ENCODE assay signal across 9 cellular contexts in the genomic region with DNA sequence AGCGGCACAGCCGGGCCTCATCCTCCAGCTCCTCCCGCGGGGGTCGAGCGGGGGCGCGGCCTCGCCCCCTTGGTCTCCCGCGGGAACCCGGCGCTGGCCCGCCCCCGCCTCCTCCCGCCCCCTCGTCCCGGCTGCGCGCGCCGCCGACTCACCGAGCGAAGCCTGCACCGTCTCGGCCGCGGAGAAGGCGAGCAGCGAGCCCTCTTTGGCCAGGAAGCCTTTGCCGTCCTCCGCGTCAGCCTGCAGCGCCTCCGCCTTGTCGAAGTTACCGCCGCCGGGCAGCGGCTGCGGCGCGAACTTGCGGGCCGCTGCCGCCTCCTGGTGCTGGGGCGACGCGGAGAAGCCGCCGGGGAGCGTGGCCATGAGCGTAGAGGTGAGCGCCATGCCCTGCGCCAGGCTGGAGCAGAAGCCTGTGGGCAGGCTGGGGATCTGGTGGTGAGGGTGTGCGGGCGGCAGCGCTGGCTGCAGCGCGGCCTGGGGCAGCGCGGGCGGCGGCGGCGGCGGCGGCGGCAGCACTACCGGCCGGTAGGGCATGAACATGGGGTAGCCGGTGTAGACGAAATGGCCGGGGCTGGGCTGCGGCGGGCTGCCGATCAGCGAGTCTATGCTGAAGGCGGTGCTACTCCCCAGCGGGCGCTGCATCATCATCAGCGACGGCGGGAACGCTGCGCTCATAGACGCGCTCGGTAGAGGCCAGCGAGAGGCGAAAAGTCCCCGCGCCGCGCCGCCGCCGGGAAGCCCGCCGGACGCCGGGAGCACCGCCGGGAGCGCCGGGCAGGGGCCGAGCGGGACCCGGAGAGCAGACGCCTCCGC. TPM values are rescaled to one million over a fixed set of nuclear protein-coding genes. Genes with fewer than 3 reads are reported as not detected.
DNase-seq lines count a peak whose midpoint lies in the region; ATAC-seq and TF ChIP-seq lines count a peak whose summit lies in the region.
"Had no signal": no experiment of that assay in that cellular context is flagged by ENCODE, and none has a peak within 500 bp of the region (broad histone marks: within the 10 kb centered on the region; RNA-seq: fewer than 3 reads in every experiment).

No MANE protein-coding gene starts in this region.

- peak overlapping the region; percentile 48 for H3K4me3 ChIP-seq in mesodermal cell (ENCODE audit: extremely low read depth, insufficient read depth, low read length, poor library complexity, severe bottlenecking)

- no peaks in the 10 kb centered on the region for H3K4me1 Mint-ChIP-seq in activated T-helper 17 cell treated with anti-CD3 and anti-CD28 coated beads, Interleukin-2, amount 50 U/mL, for 72 hours

- H3K9me3 ChIP-seq in mesodermal cell (ENCODE audit: control insufficient read depth, low read length) = no peaks in the 10 kb centered on the region

- H3K36me3 ChIP-seq in mesodermal cell (ENCODE audit: control insufficient read depth, insufficient read depth, low read length) = no peaks in the 10 kb centered on the region

- H3K4me3 Mint-ChIP-seq in activated T-helper 17 cell treated with anti-CD3 and anti-CD28 coated beads, Interleukin-2, amount 50 U/mL, for 72 hours = no peak overlapping the region

- H3K27ac Mint-ChIP-seq in activated T-helper 17 cell treated with anti-CD3 and anti-CD28 coated beads, Interleukin-2, amount 50 U/mL, for 72 hours = no peak overlapping the region
- H3K27ac Mint-ChIP-seq: stimulated activated naive CD8-positive, alpha-beta T cell treated with anti-CD3 and anti-CD28 coated beads, Interleukin-15, Interleukin-2, amounts not matched to agents 100 ng/mL and 50 ng/mL, for 24 hours had no signal

- 0% methylated on average over 57 to 100 of the region's 112 CpGs for WGBS in mesodermal cell (ENCODE audit: insufficient coverage in 2 of 2), 2 experiments

- DNase-seq in AG20443 (ENCODE audit: low spot score) (peak; percentile 67), dermis blood vessel endothelial cell (peak; percentile 80), occipital lobe (lab: John Stamatoyannopoulos, UW) (no peak)

- no peak for ATAC-seq in HG02759 (IDR thresholded peaks at IDR 0.05; ENCODE audit: unreplicated experiment)
- ATAC-seq in activated T-helper 17 cell treated with anti-CD3 and anti-CD28 coated beads, Interleukin-2, amount 50 U/mL, for 72 hours (replicated peaks) = no peak
- ATAC-seq in GM18861 (IDR thresholded peaks at IDR 0.05; ENCODE audit: unreplicated experiment) = no peak

- H3K36me3 Mint-ChIP-seq in activated T-helper 17 cell treated with anti-CD3 and anti-CD28 coated beads, Interleukin-2, amount 50 U/mL, for 72 hours (ENCODE audit: low read depth) = no peaks in the 10 kb centered on the region

- no peak overlapping the region for H3K27ac ChIP-seq in mesodermal cell (ENCODE audit: low read depth, low read length, severe bottlenecking)

- no peak for TF ChIP-seq EP300 in Ishikawa (IDR thresholded peaks at IDR 0.05; ENCODE audit: borderline replicate concordance)

- TF ChIP-seq RAD21 in Ishikawa (IDR thresholded peaks at IDR 0.05; ENCODE audit: low read depth) = no peak; the same call in 1 of the 2 replicates

- H3K4me1 ChIP-seq in mesodermal cell (ENCODE audit: control insufficient read depth, insufficient read depth, low read length, poor library complexity, severe bottlenecking) = peaks cover 37% of the 10 kb centered on the region

- no peaks in the 10 kb centered on the region for H3K9me3 Mint-ChIP-seq in activated T-helper 17 cell treated with anti-CD3 and anti-CD28 coated beads, Interleukin-2, amount 50 U/mL, for 72 hours
- H3K9me3 Mint-ChIP-seq: stimulated activated naive CD8-positive, alpha-beta T cell treated with anti-CD3 and anti-CD28 coated beads, Interleukin-15, Interleukin-2, amounts not matched to agents 100 ng/mL and 50 ng/mL, for 24 hours had no signal

- H3K27me3 Mint-ChIP-seq in activated T-helper 17 cell treated with anti-CD3 and anti-CD28 coated beads, Interleukin-2, amount 50 U/mL, for 72 hours = peaks cover 55% of the 10 kb centered on the region

TF ChIP-seq in Ishikawa, 13 proteins besides CTCF, POLR2A, EP300 and RAD21:
- TF ChIP-seq TAF1 (IDR thresholded peaks at IDR 0.05; ENCODE audit: low read depth) (0 out of 2 replicates have a peak, but pooled peaks have one; percentile 15), TEAD4 (IDR thresholded peaks at IDR 0.05) (no peak), EGR1 (IDR thresholded peaks at IDR 0.05) (peak; percentile 82), ZBTB7A (IDR thresholded peaks at IDR 0.05; ENCODE audit: low read depth) (peak; percentile 72; the same call in 1 of the 2 replicates), NFIC (IDR thresholded peaks at IDR 0.05) (no peak), TCF12 (IDR thresholded peaks at IDR 0.05; ENCODE audit: low read depth) (no peak; the same call in 1 of the 2 replicates)
- TF ChIP-seq, protein P1, sequence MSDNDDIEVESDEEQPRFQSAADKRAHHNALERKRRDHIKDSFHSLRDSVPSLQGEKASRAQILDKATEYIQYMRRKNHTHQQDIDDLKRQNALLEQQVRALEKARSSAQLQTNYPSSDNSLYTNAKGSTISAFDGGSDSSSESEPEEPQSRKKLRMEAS (IDR thresholded peaks at IDR 0.05) = peak; percentile 52
TF ChIP-seq in Ishikawa: peak in this region for 4.

RNA-seq across cellular contexts. Expression of gene GBX2, which starts 0.7 kb away (rescaled TPM):
- 0.34 and 1.1 TPM in 2 replicates for total RNA-seq in dermis blood vessel endothelial cell
- polyA plus RNA-seq in mesodermal cell (2013, experiment 1 of 2) = 4.8 TPM
- polyA plus RNA-seq in mesodermal cell (2013, experiment 2 of 2) = 2.6 TPM
- not detected for total RNA-seq in activated T-helper 17 cell treated with anti-CD3 and anti-CD28 coated beads, Interleukin-2, amount 50 U/mL, for 72 hours
- not detected for total RNA-seq in occipital lobe
